In genomic region chr2:140354544-140354943, GRCh38 we compare ENCODE assay signal across 1 cellular context.
TF ChIP-seq lines count a peak whose summit lies in the region.

No MANE protein-coding gene starts in this region.

TF ChIP-seq in GM23338, 12 proteins besides CTCF, POLR2A, EP300 and RAD21 (continued from another document):
- TF ChIP-seq ZNF462 (CRISPR knock-in tag; IDR thresholded peaks at IDR 0.05) (no peak), JUNB (IDR thresholded peaks at IDR 0.05; ENCODE audit: unreplicated experiment) (no peak), POLR2AphosphoS5 (IDR thresholded peaks at IDR 0.05; ENCODE audit: low read depth) (no peak), EZH2phosphoT487 (IDR thresholded peaks at IDR 0.05; ENCODE audit: unreplicated experiment) (no peak), ZNF331 (CRISPR knock-in tag; IDR thresholded peaks at IDR 0.05; ENCODE audit: low read depth) (no peak), EZH2 (IDR thresholded peaks at IDR 0.05; ENCODE audit: low read depth, unreplicated experiment) (no peak), NANOG (IDR thresholded peaks at IDR 0.05; ENCODE audit: borderline replicate concordance) (no peak)
